ENCODE assay signal across 8 cellular contexts in genomic region chr3:123584988-123585937, GRCh38.
DNase-seq lines count a peak whose midpoint lies in the region; ATAC-seq lines count a peak whose summit lies in the region.

Gene HACD2 (minus strand): TSS chr3:123585053. CDS start chr3:123585027, 26 bp downstream.

- peak; percentile 96 for DNase-seq in AG08396 (ENCODE audit: low spot score)
- peak; percentile 95 for DNase-seq in NCI-H345 treated with DMSO at 0.1 percent for 48 hours (lab: John Stamatoyannopoulos, UW; ENCODE audit: unreplicated experiment)
- DNase-seq in activated CD4-positive, CD25-positive, alpha-beta regulatory T cell (lab: John Stamatoyannopoulos, UW): peak; percentile 85 to 88 (median 86)
- peak; percentile 92 for DNase-seq in central memory CD4-positive, alpha-beta T cell
- DNase-seq in iris pigment epithelial cell (ENCODE audit: low read depth): peak; percentile 99
- peak; percentile 88 to 93 for DNase-seq in stimulated activated CD4-positive, alpha-beta T cell treated with anti-CD3 and anti-CD28 coated beads, Interleukin-12 subunit alpha, Interleukin-12 subunit beta, amount 100 ng/mL, for 24 hours (ENCODE audit: low read depth in 2 of 2)

- ATAC-seq in GM19023 (IDR thresholded peaks at IDR 0.05; ENCODE audit: unreplicated experiment): peak; percentile 91
- ATAC-seq in HG03280 (IDR thresholded peaks at IDR 0.05; ENCODE audit: unreplicated experiment): peak; percentile 89

Comparison
In these comparisons a context has a peak if more than half of its experiments do, and no peak if none do; other contexts are left out.
1. Peak in every context shown above with its lines: DNase-seq and ATAC-seq.